In genomic region chr20:52610749-52611148, GRCh38 we compare ENCODE assay signal across 3 cellular contexts.
A peak's percentile ranks its signal among the peaks of the same experiment; 100 is the strongest.
TF ChIP-seq lines count a peak whose summit lies in the region.

No MANE protein-coding gene starts in this region.

TF ChIP-seq in HepG2, 621 proteins besides CTCF, POLR2A, EP300 and RAD21 (continues in another document):
- TF ChIP-seq SOX6 (IDR thresholded peaks at IDR 0.05): peak; percentile 75; the same call in 1 of the 2 replicates
- TF ChIP-seq SOX6 (CRISPR knock-in tag; IDR thresholded peaks at IDR 0.05): no peak
- TF ChIP-seq, protein P1, sequence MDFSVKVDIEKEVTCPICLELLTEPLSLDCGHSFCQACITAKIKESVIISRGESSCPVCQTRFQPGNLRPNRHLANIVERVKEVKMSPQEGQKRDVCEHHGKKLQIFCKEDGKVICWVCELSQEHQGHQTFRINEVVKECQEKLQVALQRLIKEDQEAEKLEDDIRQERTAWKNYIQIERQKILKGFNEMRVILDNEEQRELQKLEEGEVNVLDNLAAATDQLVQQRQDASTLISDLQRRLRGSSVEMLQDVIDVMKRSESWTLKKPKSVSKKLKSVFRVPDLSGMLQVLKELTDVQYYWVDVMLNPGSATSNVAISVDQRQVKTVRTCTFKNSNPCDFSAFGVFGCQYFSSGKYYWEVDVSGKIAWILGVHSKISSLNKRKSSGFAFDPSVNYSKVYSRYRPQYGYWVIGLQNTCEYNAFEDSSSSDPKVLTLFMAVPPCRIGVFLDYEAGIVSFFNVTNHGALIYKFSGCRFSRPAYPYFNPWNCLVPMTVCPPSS (IDR thresholded peaks at IDR 0.05): peak; percentile 95; the same call in 1 of the 2 replicates
- peak; percentile 7; the same call in 1 of the 2 replicates for TF ChIP-seq RAD51 (IDR thresholded peaks at IDR 0.05; ENCODE audit: borderline replicate concordance)
- peak; percentile 65; the same call in 1 of the 2 replicates for TF ChIP-seq FOXK2 (IDR thresholded peaks at IDR 0.05)
- no peak for TF ChIP-seq ZNF678 (CRISPR knock-in tag; IDR thresholded peaks at IDR 0.05)
- no peak for TF ChIP-seq ZBTB7A (CRISPR knock-in tag; IDR thresholded peaks at IDR 0.05)
- TF ChIP-seq ZSCAN9 (CRISPR knock-in tag; IDR thresholded peaks at IDR 0.05; ENCODE audit: borderline replicate concordance): no peak
- no peak for TF ChIP-seq ZSCAN22 (CRISPR knock-in tag; IDR thresholded peaks at IDR 0.05)
- TF ChIP-seq ZNF335 (CRISPR knock-in tag; IDR thresholded peaks at IDR 0.05): no peak
- no peak for TF ChIP-seq ZFAT (CRISPR knock-in tag; conservative IDR thresholded peaks at IDR 0.05)
- TF ChIP-seq ZMYM3 (CRISPR knock-in tag; IDR thresholded peaks at IDR 0.05): no peak
- no peak for TF ChIP-seq ZC3H13 (CRISPR knock-in tag; IDR thresholded peaks at IDR 0.05)
- no peak for TF ChIP-seq ARID2 (CRISPR knock-in tag; IDR thresholded peaks at IDR 0.05; ENCODE audit: borderline replicate concordance)
- TF ChIP-seq ZNF580 (CRISPR knock-in tag; IDR thresholded peaks at IDR 0.05; ENCODE audit: borderline replicate concordance, low read depth): no peak
- no peak for TF ChIP-seq SOX5 (CRISPR knock-in tag; IDR thresholded peaks at IDR 0.05; ENCODE audit: borderline replicate concordance)
- TF ChIP-seq ZNF589 (CRISPR knock-in tag; conservative IDR thresholded peaks at IDR 0.05): no peak
- TF ChIP-seq ZNF451 (CRISPR knock-in tag; IDR thresholded peaks at IDR 0.05): no peak
- no peak for TF ChIP-seq ZNF207 (IDR thresholded peaks at IDR 0.05; ENCODE audit: borderline replicate concordance)
- peak; percentile 86; the same call in 1 of the 2 replicates for TF ChIP-seq NBN (conservative IDR thresholded peaks at IDR 0.05)
- TF ChIP-seq ZNF30 (CRISPR knock-in tag; IDR thresholded peaks at IDR 0.05): no peak
- no peak for TF ChIP-seq PAX8 (CRISPR knock-in tag; IDR thresholded peaks at IDR 0.05; ENCODE audit: borderline replicate concordance)
- no peak for TF ChIP-seq ZNF136 (CRISPR knock-in tag; IDR thresholded peaks at IDR 0.05; ENCODE audit: low read depth)
- peak; percentile 92 for TF ChIP-seq PCBP2 (optimal IDR thresholded peaks at IDR 0.05; ENCODE audit: low read depth, low read length, poor library complexity, severe bottlenecking)
- TF ChIP-seq ZNF160 (CRISPR knock-in tag; IDR thresholded peaks at IDR 0.05): no peak
- no peak for TF ChIP-seq AKAP8 (CRISPR knock-in tag; IDR thresholded peaks at IDR 0.05)

TF ChIP-seq in WTC11, 78 proteins besides CTCF, POLR2A, EP300 and RAD21:
- TF ChIP-seq MLX (CRISPR knock-in tag; IDR thresholded peaks at IDR 0.05) (no peak), E2F1 (CRISPR knock-in tag; IDR thresholded peaks at IDR 0.05) (no peak), EMX1 (CRISPR knock-in tag; IDR thresholded peaks at IDR 0.05) (no peak), AR (CRISPR knock-in tag; IDR thresholded peaks at IDR 0.05) (no peak), ZNF512 (CRISPR knock-in tag; IDR thresholded peaks at IDR 0.05; ENCODE audit: borderline replicate concordance) (peak; percentile 94), ZNF281 (CRISPR knock-in tag; IDR thresholded peaks at IDR 0.05) (no peak), ZNF416 (CRISPR knock-in tag; IDR thresholded peaks at IDR 0.05) (no peak)

TF ChIP-seq in H1, 55 proteins besides CTCF, POLR2A, EP300 and RAD21:
- TF ChIP-seq CHD7 (IDR thresholded peaks at IDR 0.05; ENCODE audit: insufficient replicate concordance, low read length): no peak
